ENCODE assay signal across 1 cellular context in the genomic region with DNA sequence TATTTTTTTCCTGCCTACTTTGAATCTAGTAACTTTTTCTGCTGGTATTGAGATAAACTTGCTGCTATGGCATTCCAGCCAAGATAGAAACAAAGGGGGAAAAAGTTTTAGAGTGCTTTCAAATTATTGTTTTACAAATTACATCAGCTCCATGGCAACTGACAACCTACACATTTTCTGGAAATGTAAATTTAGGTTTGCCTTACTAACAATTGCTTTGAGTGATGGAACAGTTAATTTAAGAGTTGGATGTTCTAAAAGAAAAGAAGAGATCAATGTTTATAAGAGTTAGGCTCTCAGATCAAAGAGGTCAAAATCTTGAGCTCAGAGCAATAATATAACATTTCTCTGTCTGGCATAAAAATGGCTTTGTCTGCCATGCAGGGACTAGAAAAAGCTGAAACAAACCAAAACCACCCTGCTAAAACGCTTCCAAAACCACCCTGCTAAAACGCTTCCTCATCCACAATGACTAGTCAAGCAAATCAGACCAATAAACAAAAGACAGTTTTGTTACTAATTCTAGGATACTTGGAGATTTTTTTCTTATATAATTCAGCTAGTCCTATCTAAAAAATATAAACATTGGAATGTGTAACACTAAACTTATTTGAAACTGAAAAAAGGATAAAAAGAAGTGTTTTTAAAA.
TF ChIP-seq lines count a peak whose summit lies in the region.

No MANE protein-coding gene starts in this region.

TF ChIP-seq in endothelial cell of umbilical vein, 7 proteins besides CTCF, POLR2A, EP300 and RAD21 (continued from another document):
- TF ChIP-seq FOS (IDR thresholded peaks at IDR 0.05; ENCODE audit: borderline replicate concordance, insufficient read depth, low read length) = no peak
- TF ChIP-seq MYC (IDR thresholded peaks at IDR 0.05; ENCODE audit: low read depth, low read length) = no peak
- TF ChIP-seq POLR2AphosphoS5 (IDR thresholded peaks at IDR 0.05; ENCODE audit: insufficient read depth, low read depth, low read length) = no peak
